ENCODE assay signal across 1 cellular context in the genomic region with DNA sequence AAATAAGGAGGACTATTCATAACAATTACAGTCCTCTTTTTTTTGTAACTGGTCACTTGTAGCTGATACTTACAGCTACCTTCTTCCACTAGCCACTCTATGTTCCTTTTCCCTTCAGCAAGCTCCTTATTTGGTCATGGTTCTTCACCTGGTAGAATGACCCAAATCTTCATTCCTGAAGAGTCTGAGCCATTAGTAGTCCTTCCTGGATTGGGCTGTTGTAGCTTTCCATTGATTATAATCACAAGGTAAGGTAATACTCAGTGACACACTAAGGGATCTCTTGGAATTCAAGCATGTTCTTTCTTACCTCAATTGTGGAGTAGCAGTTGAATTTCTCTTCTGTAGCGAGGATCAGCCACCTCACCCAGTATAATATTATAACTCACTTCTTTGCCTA.
TF ChIP-seq lines count a peak whose summit lies in the region.

No MANE protein-coding gene starts in this region.

TF ChIP-seq in endothelial cell of umbilical vein, 7 proteins besides CTCF, POLR2A, EP300 and RAD21:
- TF ChIP-seq GATA2 (IDR thresholded peaks at IDR 0.05; ENCODE audit: insufficient read depth, insufficient read length, low read depth, low read length) = no peak
- TF ChIP-seq MAX (IDR thresholded peaks at IDR 0.05; ENCODE audit: insufficient read depth, insufficient read length) = no peak
- TF ChIP-seq MYC (IDR thresholded peaks at IDR 0.05; ENCODE audit: low read depth, low read length) = no peak
- no peak for TF ChIP-seq FOS (IDR thresholded peaks at IDR 0.05; ENCODE audit: borderline replicate concordance, insufficient read depth, low read length)
- no peak for TF ChIP-seq EZH2 (IDR thresholded peaks at IDR 0.05; ENCODE audit: borderline replicate concordance, low read depth, low read length, severe bottlenecking)
- TF ChIP-seq POLR2AphosphoS5 (IDR thresholded peaks at IDR 0.05; ENCODE audit: insufficient read depth, low read depth, low read length) = no peak
- TF ChIP-seq JUN (IDR thresholded peaks at IDR 0.05; ENCODE audit: borderline replicate concordance, insufficient read depth, insufficient read length, low read depth) = no peak
